8 cellular contexts compared by ENCODE assay signal in the genomic region with DNA sequence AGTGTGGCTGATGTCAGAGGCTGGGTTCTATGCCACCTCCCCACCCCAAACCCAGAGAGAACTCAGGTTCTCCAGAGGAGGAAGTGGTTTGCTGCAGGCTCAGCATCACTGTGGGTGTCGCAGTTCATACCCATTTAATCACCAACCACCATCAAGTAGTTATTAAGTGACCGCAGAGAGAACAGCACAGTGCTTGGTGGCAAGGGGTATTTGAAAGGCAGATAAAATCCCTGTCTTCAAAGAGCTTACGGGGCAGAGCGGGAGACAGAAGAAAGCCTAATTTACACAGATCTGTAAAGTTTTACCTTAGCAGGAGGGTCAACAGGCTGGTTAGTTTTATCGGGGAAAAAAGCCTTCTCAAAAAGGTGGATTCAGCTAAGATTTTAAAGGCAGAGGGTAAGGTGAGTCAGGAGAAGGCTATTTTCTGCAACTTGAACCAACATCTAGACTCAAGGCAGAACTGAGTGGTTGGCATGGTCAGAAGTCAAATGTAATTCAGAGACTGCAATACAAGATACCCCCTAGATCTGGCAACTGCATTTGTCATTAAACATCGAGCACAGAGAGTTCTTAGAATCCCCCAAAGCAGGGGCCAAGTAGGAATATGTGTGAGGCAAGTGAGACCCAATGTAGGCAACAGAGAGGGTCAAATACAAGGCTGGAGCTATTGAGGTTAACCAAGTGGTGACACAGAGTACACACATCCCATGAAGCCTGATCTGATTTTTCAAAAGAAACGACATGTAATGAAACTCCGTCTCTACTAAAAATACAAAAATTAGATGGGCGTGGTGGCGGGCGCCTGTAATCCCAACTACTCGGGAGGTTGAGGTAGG. TPM values are rescaled to one million over a fixed set of nuclear protein-coding genes. Genes with fewer than 3 reads are reported as not detected.
A peak's percentile ranks its signal among the peaks of the same experiment; 100 is the strongest.
DNase-seq lines count a peak whose midpoint lies in the region; ATAC-seq and TF ChIP-seq lines count a peak whose summit lies in the region.

No MANE protein-coding gene starts in this region.

- no peaks in the 10 kb centered on the region for H3K9me3 ChIP-seq in effector memory CD4-positive, alpha-beta T cell (ENCODE audit: control insufficient read depth, low read length)
- H3K9me3 ChIP-seq in testis = no peaks in the 10 kb centered on the region

- peaks cover 84% of the 10 kb centered on the region for H3K4me1 ChIP-seq in effector memory CD4-positive, alpha-beta T cell (ENCODE audit: control insufficient read depth, insufficient read depth, low read length, poor library complexity, severe bottlenecking)
- peaks cover 34% of the 10 kb centered on the region for H3K4me1 ChIP-seq in testis

- 83 to 93% methylated on average over 12 of the region's 12 CpGs for WGBS in testis, 2 donors

- ATAC-seq in GM21619 (IDR thresholded peaks at IDR 0.05; ENCODE audit: unreplicated experiment) (peak; percentile 46), GM21360 (IDR thresholded peaks at IDR 0.05; ENCODE audit: unreplicated experiment) (no peak)
- peak; percentile 94 to 96 for ATAC-seq in activated CD4-positive, CD25-positive, alpha-beta regulatory T cell treated with anti-CD3 and anti-CD28 coated beads, Interleukin-2, amount 50 U/mL, for 24 hours

- H3K27me3 ChIP-seq in effector memory CD4-positive, alpha-beta T cell (replicated peaks; ENCODE audit: control insufficient read depth, insufficient read depth, low read length, poor library complexity, severe bottlenecking) = no peaks in the 10 kb centered on the region
- H3K27me3 ChIP-seq in testis = no peaks in the 10 kb centered on the region

- H3K4me3 ChIP-seq in effector memory CD4-positive, alpha-beta T cell (ENCODE audit: insufficient read depth, low read depth, low read length, poor library complexity, severe bottlenecking) = no peak overlapping the region
- no peak overlapping the region for H3K4me3 ChIP-seq in testis

- TF ChIP-seq CTCF in testis (IDR thresholded peaks at IDR 0.05) = no peak

- H3K27ac ChIP-seq in effector memory CD4-positive, alpha-beta T cell (ENCODE audit: insufficient read depth, low read length, poor library complexity, severe bottlenecking) = peak overlapping the region; percentile 72
- no peak overlapping the region for H3K27ac ChIP-seq in testis

- intact Hi-C loops in testis (cut with DNase I; ENCODE audit: low total_unique reads) = no loop called here

- no peak for TF ChIP-seq POLR2A in testis (IDR thresholded peaks at IDR 0.05)

- no peaks in the 10 kb centered on the region for H3K36me3 ChIP-seq in effector memory CD4-positive, alpha-beta T cell (ENCODE audit: control insufficient read depth, insufficient read depth, low read length)
- no peaks in the 10 kb centered on the region for H3K36me3 ChIP-seq in testis (ENCODE audit: low read depth, missing control alignments)

- DNase-seq in effector memory CD4-positive, alpha-beta T cell = peak; percentile 70 to 78 (median 71)
- DNase-seq in stimulated activated CD8-positive, alpha-beta memory T cell treated with anti-CD3 and anti-CD28 coated beads, Interleukin-12 subunit alpha, Interleukin-12 subunit beta, amount 100 ng/mL, for 4 hours (ENCODE audit: low read depth) = peak; percentile 64
- DNase-seq in NCI-H526 (lab: John Stamatoyannopoulos, UW) = no peak
- DNase-seq in NCI-H2171 treated with DMSO at 0.1 percent for 48 hours (lab: John Stamatoyannopoulos, UW) = no peak
- DNase-seq in testis = no peak

RNA-seq across cellular contexts. Expression of gene PXN, which starts 13.2 kb away (rescaled TPM):
- 10 to 100 TPM; 81.8 to 84.9 TPM for total RNA-seq in testis
- polyA plus RNA-seq in testis (ENCODE audit: insufficient read depth, low read depth, low replicate concordance) = 89.6 TPM

RNA-seq across cellular contexts. Expression of gene RNU4-2, which starts 39.4 kb away (rescaled TPM):
- total RNA-seq in testis = under 1 TPM; under 0.01 TPM
- polyA plus RNA-seq in testis (ENCODE audit: insufficient read depth, low read depth, low replicate concordance) = not detected

RNA-seq across cellular contexts. Expression of gene RNU4-1, which starts 40.7 kb away (rescaled TPM):
- under 1 TPM; under 0.01 TPM for total RNA-seq in testis
- polyA plus RNA-seq in testis (ENCODE audit: insufficient read depth, low read depth, low replicate concordance) = not detected

RNA-seq across cellular contexts. Expression of gene SIRT4, which starts 49.8 kb away (rescaled TPM):
- total RNA-seq in testis = 1 to 10 TPM; 3.3 to 5.0 TPM
- 10.0 TPM for polyA plus RNA-seq in testis (ENCODE audit: insufficient read depth, low read depth, low replicate concordance)

RNA-seq across cellular contexts. Expression of gene RPLP0, which starts 51.4 kb away (rescaled TPM):
- 1,000 to 10,000 TPM in 1 of 2 donors, 100 to 1,000 TPM in 1; 733 to 1,607 TPM for total RNA-seq in testis
- 1,137 TPM for polyA plus RNA-seq in testis (ENCODE audit: insufficient read depth, low read depth, low replicate concordance)

Comparison
In these comparisons a context has a peak if more than half of its experiments do, and no peak if none do; other contexts are left out.
1. DNase-seq: peak in effector memory CD4-positive, alpha-beta T cell (3 of 3) and stimulated activated CD8-positive, alpha-beta memory T cell treated with anti-CD3 and anti-CD28 coated beads, Interleukin-12 subunit alpha, Interleukin-12 subunit beta, amount 100 ng/mL, for 4 hours (single experiment); none in NCI-H526 (0 of 2), NCI-H2171 treated with DMSO at 0.1 percent for 48 hours (single experiment) and testis (single experiment).